8 cellular contexts compared by ENCODE assay signal in the genomic region with DNA sequence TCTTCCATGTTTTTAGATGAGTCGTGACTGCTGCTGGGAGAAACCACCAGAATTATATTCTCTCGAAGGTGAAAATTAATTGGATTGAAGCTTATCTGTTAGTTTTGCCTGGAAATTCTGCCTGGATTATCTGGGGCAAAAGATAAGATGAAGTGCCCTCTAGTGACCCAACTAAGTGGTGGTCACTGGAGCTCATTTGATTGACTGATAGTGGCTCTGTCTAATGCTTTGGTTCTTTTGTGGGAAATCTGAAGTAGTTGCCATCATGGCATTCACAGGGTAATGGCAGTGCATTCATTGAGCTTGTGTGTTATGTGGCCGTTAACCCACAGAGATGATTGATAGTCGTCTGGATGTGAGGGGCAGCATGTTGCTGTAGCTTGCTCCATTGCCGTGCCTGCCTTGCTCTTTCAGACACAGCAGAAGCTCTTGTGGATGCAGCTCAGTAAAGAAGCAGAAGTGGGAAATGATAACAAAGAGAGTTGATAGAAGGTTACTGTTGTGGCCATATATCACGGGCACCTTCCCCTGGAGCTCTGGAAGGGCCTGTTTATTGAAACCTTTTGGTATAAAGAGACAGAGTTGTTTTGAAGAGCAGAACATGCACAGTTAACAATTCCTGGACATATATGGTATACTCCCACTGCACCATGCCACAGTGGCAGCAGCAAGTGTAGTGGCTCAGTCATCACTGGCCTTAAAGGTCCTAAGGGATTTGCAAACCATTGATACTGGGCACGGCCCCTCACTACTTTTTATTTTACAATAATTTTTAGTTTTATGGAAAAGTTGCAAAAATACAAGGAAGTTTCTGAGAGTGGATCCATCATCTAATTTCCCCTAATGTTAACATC. TPM values are rescaled to one million over a fixed set of nuclear protein-coding genes. Genes with fewer than 3 reads are reported as not detected.
DNase-seq lines count a peak whose midpoint lies in the region; TF ChIP-seq lines count a peak whose summit lies in the region.
"Had no signal": no experiment of that assay in that cellular context is flagged by ENCODE, and none has a peak within 500 bp of the region (broad histone marks: within the 10 kb centered on the region; RNA-seq: fewer than 3 reads in every experiment).

No MANE protein-coding gene starts in this region.

- H3K9me3 Mint-ChIP-seq in CD14-positive monocyte, result no peaks in the 10 kb centered on the region
- H3K9me3 Mint-ChIP-seq: activated B cell treated with CpG ODN at 0.5 μM for 24 hours had no signal

- peaks cover 2 to 16% (median 8%) of the 10 kb centered on the region in 3 donors for H3K27me3 Mint-ChIP-seq in CD14-positive monocyte (ENCODE audit: low read depth in 3 of 3)

- no peak for TF ChIP-seq CTCF in GM20000 (IDR thresholded peaks at IDR 0.05; ENCODE audit: extremely low read depth, missing control alignments)
- TF ChIP-seq CTCF in fibroblast of mammary gland (conservative IDR thresholded peaks at IDR 0.05; ENCODE audit: control insufficient read depth, insufficient read depth, low read depth, low read length), result peak; percentile 42
- no peak for TF ChIP-seq CTCF in CD14-positive monocyte (IDR thresholded peaks at IDR 0.05)
- no peak for TF ChIP-seq CTCF in coronary artery (IDR thresholded peaks at IDR 0.05)

- no peaks in the 10 kb centered on the region for H3K4me1 Mint-ChIP-seq in CD14-positive monocyte
- H3K4me1 Mint-ChIP-seq: activated B cell treated with CpG ODN at 0.5 μM for 24 hours had no signal

- no peak overlapping the region for H3K27ac Mint-ChIP-seq in CD14-positive monocyte
- H3K27ac Mint-ChIP-seq: activated B cell treated with CpG ODN at 0.5 μM for 24 hours had no signal

- H3K4me3 ChIP-seq in fibroblast of mammary gland (ENCODE audit: control insufficient read depth, low read depth, low read length) (no peak overlapping the region), coronary artery (no peak overlapping the region)

- intact Hi-C loops in CD14-positive monocyte (cut with micrococcal nuclease), result no loop called here

- H3K36me3 Mint-ChIP-seq in CD14-positive monocyte, result no peaks in the 10 kb centered on the region

- H3K27ac ChIP-seq in coronary artery, result no peak overlapping the region

- DNase-seq in GM20000 (ENCODE audit: low spot score), result peak; percentile 21
- DNase-seq in OCI-M1 (lab: John Stamatoyannopoulos, UW), result peak; percentile 82
- DNase-seq in fibroblast of mammary gland (ENCODE audit: low read depth), result peak; percentile 35
- DNase-seq in putamen (ENCODE audit: low spot score), result peak; percentile 51
- no peak for DNase-seq in activated CD8-positive, alpha-beta memory T cell treated with anti-CD3 and anti-CD28 coated beads for 24 hours
- no peak for DNase-seq in CD14-positive monocyte (ENCODE audit: low spot score)
- DNase-seq in coronary artery (ENCODE audit: low spot score), result no peak
- DNase-seq: activated B cell treated with CpG ODN at 0.5 μM for 24 hours had no signal

- H3K4me3 Mint-ChIP-seq in CD14-positive monocyte, result no peak overlapping the region
- H3K4me3 Mint-ChIP-seq: activated B cell treated with CpG ODN at 0.5 μM for 24 hours had no signal

RNA-seq across cellular contexts. Expression of gene CXADR, which starts 42.0 kb away (rescaled TPM):
- polyA plus RNA-seq in CD14-positive monocyte, result not detected

RNA-seq across cellular contexts. Expression of gene BTG3, which starts 57.9 kb away (rescaled TPM):
- 1 to 10 TPM; 1.9 to 2.0 TPM for polyA plus RNA-seq in CD14-positive monocyte

Comparison
In these comparisons a context has a peak if more than half of its experiments do, and no peak if none do; other contexts are left out.
1. DNase-seq: peak in GM20000 (single experiment), OCI-M1 (single experiment), fibroblast of mammary gland (single experiment) and putamen (single experiment); none in activated CD8-positive, alpha-beta memory T cell treated with anti-CD3 and anti-CD28 coated beads for 24 hours (single experiment), CD14-positive monocyte (single experiment) and coronary artery (single experiment).